14 cellular contexts compared by ENCODE assay signal in the genomic region with DNA sequence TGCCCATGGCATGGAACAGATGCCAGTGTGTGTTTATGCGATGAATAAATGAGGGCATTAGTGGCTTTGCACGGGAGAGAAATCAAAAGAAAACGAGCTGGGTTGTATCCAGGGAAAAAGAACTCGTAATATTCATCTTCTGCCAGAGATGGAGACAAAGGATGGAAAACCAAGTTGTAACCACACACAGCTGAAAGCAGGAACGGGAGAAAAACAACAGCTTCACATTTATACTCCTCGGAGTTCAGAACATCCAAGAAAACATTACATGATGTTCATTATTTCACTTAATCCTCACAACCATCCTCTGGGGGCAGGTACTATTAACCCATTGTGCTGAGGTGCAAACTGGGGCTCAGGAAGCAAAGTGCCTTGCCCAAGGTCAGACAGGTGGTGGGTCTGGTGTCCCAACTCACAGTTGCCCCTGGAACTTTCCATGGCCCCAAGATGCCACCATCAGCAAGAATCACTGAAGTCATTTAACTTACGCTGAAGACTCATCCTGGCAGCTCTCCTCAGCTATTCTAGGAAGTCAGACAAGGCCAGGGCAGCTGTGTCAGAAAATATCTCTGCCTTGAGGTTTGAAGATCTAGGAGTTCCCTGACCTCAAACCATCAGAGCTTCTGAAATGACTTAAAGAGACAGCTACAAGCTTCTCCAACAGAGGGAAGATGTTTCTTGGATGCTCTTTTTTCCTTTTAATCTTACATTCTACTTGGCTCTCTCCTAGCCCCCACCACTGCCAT.
"Had no signal": no experiment of that assay in that cellular context is flagged by ENCODE, and none has a peak within 500 bp of the region (broad histone marks: within the 10 kb centered on the region; RNA-seq: fewer than 3 reads in every experiment).

No MANE protein-coding gene starts in this region.

- H3K27me3 Mint-ChIP-seq: activated naive CD4-positive, alpha-beta T cell treated with anti-CD3 and anti-CD28 coated beads, Interleukin-2, amount 10 ng/mL, durations not matched to agents 7 days and 5 days; T-helper 17 cell had no signal

- H3K4me3 Mint-ChIP-seq: activated naive CD4-positive, alpha-beta T cell treated with anti-CD3 and anti-CD28 coated beads, Interleukin-2, amount 10 ng/mL, durations not matched to agents 7 days and 5 days; dendritic cell treated with granulocyte-macrophage colony-stimulating factor and Interleukin-4, amounts not matched to agents 40 ng/mL and 50 ng/mL, for 4 days; immature natural killer cell; nephron progenitor cell; T-helper 17 cell had no signal

- H3K9me3 Mint-ChIP-seq: activated T-helper 2 cell treated with anti-CD3 and anti-CD28 coated beads, Interferon-gamma antibody, Interleukin-2, Interleukin-4, amounts not matched to agents 10 μg/mL and 5 μg/mL and 100 μg/mL, durations not matched to agents 14 hours and 24 hours and 36 hours had no signal

- H3K4me3 ChIP-seq: adrenal gland, body of pancreas, tibial nerve had no signal

- DNase-seq: activated CD4-positive, alpha-beta T cell treated with anti-CD3 and anti-CD28 coated beads, Interleukin-2, amount 50 U/mL, for 1 hour; activated naive CD4-positive, alpha-beta T cell treated with anti-CD3 and anti-CD28 coated beads, Interleukin-2, amount 10 ng/mL, durations not matched to agents 7 days and 5 days; adrenal gland; body of pancreas; erythroblast; immature natural killer cell; left colon; nephron progenitor cell; small intestine; T-helper 17 cell had no signal

- H3K9me3 ChIP-seq: adrenal gland, body of pancreas had no signal

- H3K27ac ChIP-seq: adrenal gland, body of pancreas had no signal

- H3K27ac Mint-ChIP-seq: activated naive CD4-positive, alpha-beta T cell treated with anti-CD3 and anti-CD28 coated beads, Interleukin-2, amount 10 ng/mL, durations not matched to agents 7 days and 5 days; activated T-helper 2 cell treated with anti-CD3 and anti-CD28 coated beads, Interferon-gamma antibody, Interleukin-2, Interleukin-4, amounts not matched to agents 10 μg/mL and 5 μg/mL and 100 μg/mL, durations not matched to agents 14 hours and 24 hours and 36 hours; dendritic cell treated with granulocyte-macrophage colony-stimulating factor and Interleukin-4, amounts not matched to agents 40 ng/mL and 50 ng/mL, for 4 days; immature natural killer cell; nephron progenitor cell; T-helper 17 cell had no signal

- H3K36me3 ChIP-seq: adrenal gland, tibial nerve had no signal

- H3K27me3 ChIP-seq: adrenal gland, body of pancreas, tibial nerve had no signal

- ATAC-seq: body of pancreas, left colon, T-helper 17 cell had no signal

- H3K36me3 Mint-ChIP-seq: activated naive CD4-positive, alpha-beta T cell treated with anti-CD3 and anti-CD28 coated beads, Interleukin-2, amount 10 ng/mL, durations not matched to agents 7 days and 5 days; immature natural killer cell had no signal

- H3K4me1 Mint-ChIP-seq: activated naive CD4-positive, alpha-beta T cell treated with anti-CD3 and anti-CD28 coated beads, Interleukin-2, amount 10 ng/mL, durations not matched to agents 7 days and 5 days; immature natural killer cell; T-helper 17 cell had no signal

- H3K4me1 ChIP-seq: adrenal gland, body of pancreas had no signal

- FAIRE-seq: small intestine, TTC549 had no signal
